ENCODE assay signal across 19 cellular contexts in genomic region chr2:130579121-130579520, GRCh38. TPM values are rescaled to one million over a fixed set of nuclear protein-coding genes. Genes with fewer than 3 reads are reported as not detected.
"Had no signal": no experiment of that assay in that cellular context is flagged by ENCODE, and none has a peak within 500 bp of the region (broad histone marks: within the 10 kb centered on the region; RNA-seq: fewer than 3 reads in every experiment).

No MANE protein-coding gene starts in this region.

RNA-seq across cellular contexts. Expression of gene CFC1, which starts 20.3 kb away (rescaled TPM):
- total RNA-seq: heart right ventricle, left lobe of liver, left ventricle myocardium superior, lower lobe of right lung, mammary epithelial cell, mesothelial cell of epicardium, mononuclear cell, natural killer cell, occipital lobe, sciatic nerve, thyroid gland, ureter had no signal
- polyA plus RNA-seq: mammary epithelial cell had no signal

RNA-seq across cellular contexts. Expression of gene POTEJ, which starts 32.1 kb away (rescaled TPM):
- total RNA-seq: heart right ventricle, left cardiac atrium, left lobe of liver, left ventricle myocardium superior, lower lobe of right lung, mammary epithelial cell, mesothelial cell of epicardium, mononuclear cell, natural killer cell, occipital lobe, sciatic nerve, ureter had no signal
- polyA plus RNA-seq: heart right ventricle, hepatocyte, mammary epithelial cell, ovary, small intestine had no signal

RNA-seq across cellular contexts. Expression of gene CFC1B, which starts 58.1 kb away (rescaled TPM):
- total RNA-seq: heart right ventricle, hepatocyte, left cardiac atrium, left lobe of liver, left ventricle myocardium superior, lower lobe of right lung, mammary epithelial cell, mesothelial cell of epicardium, mononuclear cell, natural killer cell, occipital lobe, right cardiac atrium, sciatic nerve, testis, thyroid gland, transverse colon, ureter had no signal
- polyA plus RNA-seq: heart right ventricle, hepatocyte, mammary epithelial cell, ovary, right cardiac atrium, small intestine had no signal
